ENCODE assay signal across 9 cellular contexts in genomic region chr9:69181908-69182353, GRCh38. TPM values are rescaled to one million over a fixed set of nuclear protein-coding genes. Genes with fewer than 3 reads are reported as not detected.
DNase-seq lines count a peak whose midpoint lies in the region; ATAC-seq and TF ChIP-seq lines count a peak whose summit lies in the region.
"Had no signal": no experiment of that assay in that cellular context is flagged by ENCODE, and none has a peak within 500 bp of the region (broad histone marks: within the 10 kb centered on the region; RNA-seq: fewer than 3 reads in every experiment).

No MANE protein-coding gene starts in this region.

- no peaks in the 10 kb centered on the region for H3F3A ChIP-seq in GM23338 (replicated peaks; ENCODE audit: low read depth)

- DNase-seq in CD1c-positive myeloid dendritic cell (ENCODE audit: extremely low spot score) (peak; percentile 79), OCI-LY7 (ENCODE audit: low spot score) (peak; percentile 13), dermis blood vessel endothelial cell (peak; percentile 47), midbrain (lab: John Stamatoyannopoulos, UW) (peak; percentile 45), G401 (ENCODE audit: low spot score) (no peak), GM23338 (ENCODE audit: low spot score) (no peak)
- DNase-seq in effector memory CD4-positive, alpha-beta T cell, result no peak
- DNase-seq: NCI-H526 treated with DMSO at 0.1 percent for 48 hours had no signal

- H3K4me3 ChIP-seq in OCI-LY7 (ENCODE audit: low read depth, low read length, poor library complexity, severe bottlenecking) (no peak overlapping the region), GM23338 (no peak overlapping the region)
- no peak overlapping the region for H3K4me3 ChIP-seq in effector memory CD4-positive, alpha-beta T cell (ENCODE audit: insufficient read depth, low read depth, low read length, poor library complexity, severe bottlenecking)

- no peaks in the 10 kb centered on the region for H3K36me3 ChIP-seq in OCI-LY7 (ENCODE audit: insufficient read depth, low read length)
- no peaks in the 10 kb centered on the region for H3K36me3 ChIP-seq in effector memory CD4-positive, alpha-beta T cell (ENCODE audit: control insufficient read depth, insufficient read depth, low read length)
- no peaks in the 10 kb centered on the region for H3K36me3 ChIP-seq in GM23338 (ENCODE audit: insufficient read depth)

- H3K4me2 ChIP-seq in OCI-LY7 (ENCODE audit: low read length), result peak overlapping the region; percentile 18; the same call in 1 of the 2 replicates
- H3K4me2 ChIP-seq in GM23338, result no peak overlapping the region

- no peak overlapping the region for H3K27ac ChIP-seq in OCI-LY7 (ENCODE audit: low read depth, low read length, poor library complexity, severe bottlenecking)
- no peak overlapping the region for H3K27ac ChIP-seq in effector memory CD4-positive, alpha-beta T cell (ENCODE audit: insufficient read depth, low read length, poor library complexity, severe bottlenecking)
- H3K27ac ChIP-seq in GM23338 (ENCODE audit: low read depth), result no peak overlapping the region; the same call in 1 of the 2 replicates

- POLR2A ChIA-PET in OCI-LY7 (lab: Charles Lee), result interaction anchor here (0.6 to 1.5 kb wide), 5 partner anchors 12 to 1180 kb away, joined by 3 to 4 read pairs (median 3); no protein-coding TSS in a partner anchor

- intact Hi-C loops in OCI-LY7 (cut with micrococcal nuclease; ENCODE audit: unreplicated experiment), result no loop called here

- in situ Hi-C loops in G401 (cut with HindIII; ENCODE audit: low sequenced_read_pairs), result no loop called here

- peaks cover 4% of the 10 kb centered on the region for H3K27me3 Mint-ChIP-seq in GM23338 (ENCODE audit: insufficient read depth, low read depth, poor library complexity)

- H2AFZ ChIP-seq in OCI-LY7 (ENCODE audit: low read length) (peak overlapping the region; percentile 17; the same call in 1 of the 2 replicates), GM23338 (no peak overlapping the region)

- ATAC-seq in GM19452 (IDR thresholded peaks at IDR 0.05; ENCODE audit: unreplicated experiment) (no peak), GM23338 (no peak)

- no peaks in the 10 kb centered on the region for H3K9me3 ChIP-seq in OCI-LY7 (ENCODE audit: low read length)
- H3K9me3 ChIP-seq in effector memory CD4-positive, alpha-beta T cell (ENCODE audit: control insufficient read depth, low read length), result no peaks in the 10 kb centered on the region

- BruUV-seq in OCI-LY7 (replicated peaks; lab: Mats Ljungman, UMichigan), result no TSS peak

- H3K27me3 ChIP-seq in effector memory CD4-positive, alpha-beta T cell (replicated peaks; ENCODE audit: control insufficient read depth, insufficient read depth, low read length, poor library complexity, severe bottlenecking), result no peaks in the 10 kb centered on the region
- H3K27me3 ChIP-seq in GM23338 (ENCODE audit: insufficient read depth), result no peaks in the 10 kb centered on the region

- H3K4me1 ChIP-seq in OCI-LY7 (ENCODE audit: insufficient read depth, low read length, poor library complexity, severe bottlenecking) (peaks cover 9% of the 10 kb centered on the region), GM23338 (ENCODE audit: insufficient read depth) (peaks cover 7% of the 10 kb centered on the region; the same call in 1 of the 2 replicates)
- H3K4me1 ChIP-seq in effector memory CD4-positive, alpha-beta T cell (ENCODE audit: control insufficient read depth, insufficient read depth, low read length, poor library complexity, severe bottlenecking), result no peaks in the 10 kb centered on the region

- H3K4me3 Mint-ChIP-seq in GM23338, result no peak overlapping the region

- H3K79me2 ChIP-seq in OCI-LY7 (ENCODE audit: insufficient read depth, low read depth, low read length) (no peaks in the 10 kb centered on the region), GM23338 (replicated peaks; ENCODE audit: insufficient read depth) (peaks cover 94% of the 10 kb centered on the region)

- peaks cover 13% of the 10 kb centered on the region; the same call in 2 of the 3 replicates for H3K36me3 Mint-ChIP-seq in GM23338 (ENCODE audit: low read depth)

- peaks cover 20% of the 10 kb centered on the region for H3K4me1 Mint-ChIP-seq in GM23338

- H4K20me1 ChIP-seq in OCI-LY7 (ENCODE audit: insufficient read depth, low read length), result no peaks in the 10 kb centered on the region
- peaks cover 8% of the 10 kb centered on the region; the same call in 1 of the 2 replicates for H4K20me1 ChIP-seq in GM23338 (replicated peaks; ENCODE audit: insufficient read depth)

- no peak for TF ChIP-seq CTCF in OCI-LY7 (conservative IDR thresholded peaks at IDR 0.05; ENCODE audit: low read length)
- TF ChIP-seq CTCF in GM23338 (conservative IDR thresholded peaks at IDR 0.05; ENCODE audit: low read depth in 2 of 2), result no peak

- no peaks in the 10 kb centered on the region for H3K9me3 Mint-ChIP-seq in GM23338

- CTCF ChIA-PET in OCI-LY7 (lab: Charles Lee; ENCODE audit: unreplicated experiment), result no interaction called here

- no peak overlapping the region for H3K27ac Mint-ChIP-seq in GM23338

- H3K9me2 ChIP-seq in OCI-LY7 (ENCODE audit: insufficient read depth, low read length) (no peaks in the 10 kb centered on the region), GM23338 (ENCODE audit: insufficient read depth) (no peaks in the 10 kb centered on the region)

TF ChIP-seq in GM23338, 12 proteins besides CTCF, POLR2A, EP300 and RAD21 (continues in another document):
- no peak for TF ChIP-seq ZNF331 (CRISPR knock-in tag; IDR thresholded peaks at IDR 0.05; ENCODE audit: low read depth)
- TF ChIP-seq, protein P1, sequence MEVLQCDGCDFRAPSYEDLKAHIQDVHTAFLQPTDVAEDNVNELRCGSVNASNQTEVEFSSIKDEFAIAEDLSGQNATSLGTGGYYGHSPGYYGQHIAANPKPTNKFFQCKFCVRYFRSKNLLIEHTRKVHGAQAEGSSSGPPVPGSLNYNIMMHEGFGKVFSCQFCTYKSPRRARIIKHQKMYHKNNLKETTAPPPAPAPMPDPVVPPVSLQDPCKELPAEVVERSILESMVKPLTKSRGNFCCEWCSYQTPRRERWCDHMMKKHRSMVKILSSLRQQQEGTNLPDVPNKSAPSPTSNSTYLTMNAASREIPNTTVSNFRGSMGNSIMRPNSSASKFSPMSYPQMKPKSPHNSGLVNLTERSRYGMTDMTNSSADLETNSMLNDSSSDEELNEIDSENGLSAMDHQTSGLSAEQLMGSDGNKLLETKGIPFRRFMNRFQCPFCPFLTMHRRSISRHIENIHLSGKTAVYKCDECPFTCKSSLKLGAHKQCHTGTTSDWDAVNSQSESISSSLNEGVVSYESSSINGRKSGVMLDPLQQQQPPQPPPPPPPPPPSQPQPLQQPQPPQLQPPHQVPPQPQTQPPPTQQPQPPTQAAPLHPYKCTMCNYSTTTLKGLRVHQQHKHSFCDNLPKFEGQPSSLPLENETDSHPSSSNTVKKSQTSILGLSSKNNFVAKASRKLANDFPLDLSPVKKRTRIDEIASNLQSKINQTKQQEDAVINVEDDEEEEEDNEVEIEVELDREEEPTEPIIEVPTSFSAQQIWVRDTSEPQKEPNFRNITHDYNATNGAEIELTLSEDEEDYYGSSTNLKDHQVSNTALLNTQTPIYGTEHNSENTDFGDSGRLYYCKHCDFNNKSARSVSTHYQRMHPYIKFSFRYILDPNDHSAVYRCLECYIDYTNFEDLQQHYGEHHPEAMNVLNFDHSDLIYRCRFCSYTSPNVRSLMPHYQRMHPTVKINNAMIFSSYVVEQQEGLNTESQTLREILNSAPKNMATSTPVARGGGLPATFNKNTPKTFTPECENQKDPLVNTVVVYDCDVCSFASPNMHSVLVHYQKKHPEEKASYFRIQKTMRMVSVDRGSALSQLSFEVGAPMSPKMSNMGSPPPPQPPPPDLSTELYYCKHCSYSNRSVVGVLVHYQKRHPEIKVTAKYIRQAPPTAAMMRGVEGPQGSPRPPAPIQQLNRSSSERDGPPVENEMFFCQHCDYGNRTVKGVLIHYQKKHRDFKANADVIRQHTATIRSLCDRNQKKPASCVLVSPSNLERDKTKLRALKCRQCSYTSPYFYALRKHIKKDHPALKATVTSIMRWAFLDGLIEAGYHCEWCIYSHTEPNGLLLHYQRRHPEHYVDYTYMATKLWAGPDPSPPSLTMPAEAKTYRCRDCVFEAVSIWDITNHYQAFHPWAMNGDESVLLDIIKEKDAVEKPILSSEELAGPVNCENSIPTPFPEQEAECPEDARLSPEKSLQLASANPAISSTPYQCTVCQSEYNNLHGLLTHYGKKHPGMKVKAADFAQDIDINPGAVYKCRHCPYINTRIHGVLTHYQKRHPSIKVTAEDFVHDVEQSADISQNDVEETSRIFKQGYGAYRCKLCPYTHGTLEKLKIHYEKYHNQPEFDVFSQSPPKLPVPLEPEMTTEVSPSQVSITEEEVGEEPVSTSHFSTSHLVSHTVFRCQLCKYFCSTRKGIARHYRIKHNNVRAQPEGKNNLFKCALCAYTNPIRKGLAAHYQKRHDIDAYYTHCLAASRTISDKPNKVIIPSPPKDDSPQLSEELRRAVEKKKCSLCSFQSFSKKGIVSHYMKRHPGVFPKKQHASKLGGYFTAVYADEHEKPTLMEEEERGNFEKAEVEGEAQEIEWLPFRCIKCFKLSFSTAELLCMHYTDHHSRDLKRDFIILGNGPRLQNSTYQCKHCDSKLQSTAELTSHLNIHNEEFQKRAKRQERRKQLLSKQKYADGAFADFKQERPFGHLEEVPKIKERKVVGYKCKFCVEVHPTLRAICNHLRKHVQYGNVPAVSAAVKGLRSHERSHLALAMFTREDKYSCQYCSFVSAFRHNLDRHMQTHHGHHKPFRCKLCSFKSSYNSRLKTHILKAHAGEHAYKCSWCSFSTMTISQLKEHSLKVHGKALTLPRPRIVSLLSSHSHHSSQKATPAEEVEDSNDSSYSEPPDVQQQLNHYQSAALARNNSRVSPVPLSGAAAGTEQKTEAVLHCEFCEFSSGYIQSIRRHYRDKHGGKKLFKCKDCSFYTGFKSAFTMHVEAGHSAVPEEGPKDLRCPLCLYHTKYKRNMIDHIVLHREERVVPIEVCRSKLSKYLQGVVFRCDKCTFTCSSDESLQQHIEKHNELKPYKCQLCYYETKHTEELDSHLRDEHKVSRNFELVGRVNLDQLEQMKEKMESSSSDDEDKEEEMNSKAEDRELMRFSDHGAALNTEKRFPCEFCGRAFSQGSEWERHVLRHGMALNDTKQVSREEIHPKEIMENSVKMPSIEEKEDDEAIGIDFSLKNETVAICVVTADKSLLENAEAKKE (CRISPR knock-in tag; IDR thresholded peaks at IDR 0.05), result no peak
- TF ChIP-seq ZNF114 (CRISPR knock-in tag; IDR thresholded peaks at IDR 0.05), result no peak

RNA-seq across cellular contexts. Expression of gene TJP2, which starts 7.9 kb away (rescaled TPM):
- total RNA-seq in OCI-LY7 (2014; rRNA removed; shearing (Covaris generic)), result 15.1 and 16.2 TPM in 2 replicates
- total RNA-seq in OCI-LY7 (2022), result 18.0 and 24.5 TPM in 2 replicates
- 106 and 177 TPM in 2 replicates for total RNA-seq in dermis blood vessel endothelial cell
- 1.7 and 5.1 TPM in 2 replicates for total RNA-seq in G401 (2014; rRNA removed; shearing (Covaris generic))
- 176 and 234 TPM in 2 replicates for total RNA-seq in GM23338 (2014; rRNA removed; shearing (Covaris generic))
- 34.9 and 37.6 TPM in 2 replicates for polyA plus RNA-seq in GM23338 (2016; fragmentation: Nextera tagmentation; extraction: Ambion mirVana)

Comparison
In these comparisons a context has a peak if more than half of its experiments do, and no peak if none do; other contexts are left out.
1. DNase-seq: peak in CD1c-positive myeloid dendritic cell (single experiment), OCI-LY7 (single experiment), dermis blood vessel endothelial cell (single experiment) and midbrain (single experiment); none in G401 (single experiment), effector memory CD4-positive, alpha-beta T cell (0 of 3) and GM23338 (single experiment).